ENCODE assay signal across 8 cellular contexts in genomic region chr16:2047330-2048115, GRCh38. TPM values are rescaled to one million over a fixed set of nuclear protein-coding genes. Genes with fewer than 3 reads are reported as not detected.
A peak's percentile ranks its signal among the peaks of the same experiment; 100 is the strongest.
DNase-seq lines count a peak whose midpoint lies in the region; ATAC-seq and TF ChIP-seq lines count a peak whose summit lies in the region.

TSS of gene NTHL1 (minus strand) at chr16:2047834. CDS start at chr16:2047823, 11 bp downstream.
TSS of gene TSC2 (plus strand) at chr16:2047985. CDS start at chr16:2048616, 631 bp downstream.

- DNase-seq in GM10248 (ENCODE audit: extremely low spot score), result peak; percentile 98
- DNase-seq in HFFc6, result peak; percentile 95
- DNase-seq in NB4 (ENCODE audit: low read depth), result peak; percentile 97
- peak; percentile 96 to 97 for DNase-seq in activated naive CD4-positive, alpha-beta T cell treated with anti-CD3 and anti-CD28 coated beads, Interleukin-2, amount 50 U/mL, for 72 hours (ENCODE audit: low spot score in 2 of 2)
- DNase-seq in glutamatergic neuron, result peak; percentile 97
- peak; percentile 99 for DNase-seq in osteocyte (ENCODE audit: extremely low spot score, unreplicated experiment)

- H3K27me3 Mint-ChIP-seq in HFFc6 (ENCODE audit: insufficient read depth) (no peaks in the 10 kb centered on the region; the same call in 1 of the 2 replicates), glutamatergic neuron (ENCODE audit: unreplicated experiment) (peaks cover 2% of the 10 kb centered on the region), osteocyte (ENCODE audit: unreplicated experiment) (no peaks in the 10 kb centered on the region)

- H3K9me3 ChIP-seq in thymus (ENCODE audit: control insufficient read depth), result no peaks in the 10 kb centered on the region

- POLR2A ChIA-PET in GM10248 (lab: Yijun Ruan, JAX), result interaction anchor here (1.8 kb wide), 1 partner anchor 108 kb away, joined by 12 read pairs; the partner anchor contains the start of gene TRAF7

- H3K4me3 Mint-ChIP-seq in HFFc6 (peak within 1 kb of the TSS; percentile 96), glutamatergic neuron (ENCODE audit: unreplicated experiment) (peak within 1 kb of the TSS; percentile 92), osteocyte (ENCODE audit: unreplicated experiment) (peak within 1 kb of the TSS; percentile 89)

- H3K27ac Mint-ChIP-seq in HFFc6 (peak within 1 kb of the TSS; percentile 67), glutamatergic neuron (ENCODE audit: unreplicated experiment) (no peak within 1 kb of the TSS), osteocyte (ENCODE audit: unreplicated experiment) (peak within 1 kb of the TSS; percentile 85)
- H3K27ac Mint-ChIP-seq in activated naive CD4-positive, alpha-beta T cell treated with anti-CD3 and anti-CD28 coated beads, Interleukin-2, amount 50 U/mL, for 72 hours, result peak within 1 kb of the TSS; percentile 79 to 82

- H3K4me3 ChIP-seq in NB4 (ENCODE audit: low read depth, low read length) (peak within 1 kb of the TSS; percentile 89), thymus (ENCODE audit: low read length) (peak within 1 kb of the TSS; percentile 81)

- peaks cover 24% of the 10 kb centered on the region for H3K36me3 ChIP-seq in thymus (ENCODE audit: control insufficient read depth, insufficient read depth)

- TF ChIP-seq CTCF in GM10248 (IDR thresholded peaks at IDR 0.05; ENCODE audit: control extremely low read depth, extremely low read depth, low read depth, missing control alignments), result no peak
- peak; percentile 81 for TF ChIP-seq CTCF in HFFc6 (IDR thresholded peaks at IDR 0.05)
- no peak for TF ChIP-seq CTCF in NB4 (IDR thresholded peaks at IDR 0.05; ENCODE audit: low read depth, low read length)
- peak; percentile 64 for TF ChIP-seq CTCF in glutamatergic neuron (IDR thresholded peaks at IDR 0.05; ENCODE audit: partially characterized antibody, unreplicated experiment)
- peak; percentile 55 for TF ChIP-seq CTCF in osteocyte (IDR thresholded peaks at IDR 0.05)

- no peaks in the 10 kb centered on the region for H3K27me3 ChIP-seq in thymus (ENCODE audit: control insufficient read depth, insufficient read depth)

- CTCF ChIA-PET in GM10248 (lab: Yijun Ruan, JAX), result interaction anchor here (0.7 to 3.3 kb wide), 9 partner anchors 9 to 105 kb away, joined by 3 to 23 read pairs (median 4); partner anchors contain the start of genes NHERF2 and TBL3

- peaks cover 10% of the 10 kb centered on the region for H3K4me1 ChIP-seq in thymus (ENCODE audit: control insufficient read depth, insufficient read depth, low read length)

- under 1% methylated on average over 81 of the region's 81 CpGs for WGBS in thymus

- H3K9me3 Mint-ChIP-seq in HFFc6, result no peaks in the 10 kb centered on the region
- H3K9me3 Mint-ChIP-seq in activated naive CD4-positive, alpha-beta T cell treated with anti-CD3 and anti-CD28 coated beads, Interleukin-2, amount 50 U/mL, for 72 hours, result no peaks in the 10 kb centered on the region
- H3K9me3 Mint-ChIP-seq in glutamatergic neuron (ENCODE audit: unreplicated experiment), result peaks cover 13% of the 10 kb centered on the region
- H3K9me3 Mint-ChIP-seq in osteocyte (ENCODE audit: unreplicated experiment), result no peaks in the 10 kb centered on the region

- H3K36me3 Mint-ChIP-seq in HFFc6 (ENCODE audit: low read depth) (no peaks in the 10 kb centered on the region; the same call in 1 of the 2 replicates), glutamatergic neuron (ENCODE audit: unreplicated experiment) (no peaks in the 10 kb centered on the region), osteocyte (ENCODE audit: unreplicated experiment) (peaks cover 4% of the 10 kb centered on the region)
- H3K36me3 Mint-ChIP-seq in activated naive CD4-positive, alpha-beta T cell treated with anti-CD3 and anti-CD28 coated beads, Interleukin-2, amount 50 U/mL, for 72 hours, result peaks cover 0 to 6% of the 10 kb centered on the region in 2 donors

- H3K4me1 Mint-ChIP-seq in HFFc6 (ENCODE audit: low read depth), result peaks cover 26% of the 10 kb centered on the region
- H3K4me1 Mint-ChIP-seq in glutamatergic neuron (ENCODE audit: low read depth, unreplicated experiment), result peaks cover 9% of the 10 kb centered on the region
- H3K4me1 Mint-ChIP-seq in osteocyte (ENCODE audit: unreplicated experiment), result peaks cover 30% of the 10 kb centered on the region

- ATAC-seq in SK-N-SH treated with all-trans-retinoic acid at 6 μM for 48 hours, result peak; percentile 97
- ATAC-seq in activated naive CD4-positive, alpha-beta T cell treated with anti-CD3 and anti-CD28 coated beads, Interleukin-2, amount 50 U/mL, for 72 hours, result peak; percentile 99

- H3K27ac ChIP-seq in thymus (ENCODE audit: low read depth), result no peak within 1 kb of the TSS

- TF ChIP-seq POLR2A in NB4 (IDR thresholded peaks at IDR 0.05; ENCODE audit: extremely low read depth, insufficient read length), result peak; percentile 42

TF ChIP-seq in SK-N-SH treated with all-trans-retinoic acid at 6 μM for 48 hours, 23 proteins besides CTCF, POLR2A, EP300 and RAD21:
- TF ChIP-seq ZNF70 (CRISPR knock-in tag; IDR thresholded peaks at IDR 0.05) (peak; percentile 33; the same call in 1 of the 2 replicates), ZC3H10 (CRISPR knock-in tag; IDR thresholded peaks at IDR 0.05) (no peak), ZFP30 (CRISPR knock-in tag; IDR thresholded peaks at IDR 0.05) (no peak), CSDC2 (CRISPR knock-in tag; IDR thresholded peaks at IDR 0.05) (0 out of 2 replicates have a peak, but pooled peaks have one; percentile 80), PATZ1 (CRISPR knock-in tag; IDR thresholded peaks at IDR 0.05; ENCODE audit: borderline replicate concordance) (no peak), POU6F1 (CRISPR knock-in tag; IDR thresholded peaks at IDR 0.05; ENCODE audit: borderline replicate concordance, low read depth) (no peak), ZFP3 (CRISPR knock-in tag; IDR thresholded peaks at IDR 0.05) (peak; percentile 88), TSHZ2 (CRISPR knock-in tag; IDR thresholded peaks at IDR 0.05) (0 out of 2 replicates have a peak, but pooled peaks have one; percentile 54)

RNA-seq across cellular contexts. Expression of gene NTHL1, which starts in this region (rescaled TPM):
- 10 to 100 TPM; 23.7 to 31.5 (median 26.4) TPM for total RNA-seq in HFFc6 (2021; fragmentation: NEBNext Ultra II Directional; extraction: Animal tissue kit (Norgen Biotek cat#: 25700))
- total RNA-seq in activated naive CD4-positive, alpha-beta T cell treated with anti-CD3 and anti-CD28 coated beads, Interleukin-2, amount 50 U/mL, for 72 hours, result 10 to 100 TPM; 21.6 to 25.3 TPM
- 194 TPM for total RNA-seq in glutamatergic neuron (ENCODE audit: unreplicated experiment)
- total RNA-seq in osteocyte, result 22.2 and 24.3 TPM in 2 replicates
- polyA plus RNA-seq in thymus, result 32.7 TPM

RNA-seq across cellular contexts. Expression of gene TSC2, which starts in this region (rescaled TPM):
- 10 to 100 TPM; 72.0 to 88.3 (median 83.2) TPM for total RNA-seq in HFFc6 (2021; fragmentation: NEBNext Ultra II Directional; extraction: Animal tissue kit (Norgen Biotek cat#: 25700))
- total RNA-seq in activated naive CD4-positive, alpha-beta T cell treated with anti-CD3 and anti-CD28 coated beads, Interleukin-2, amount 50 U/mL, for 72 hours, result 100 to 1,000 TPM in 1 of 2 donors, 10 to 100 TPM in 1; 70.5 to 121 TPM
- total RNA-seq in glutamatergic neuron (ENCODE audit: unreplicated experiment), result 215 TPM
- total RNA-seq in osteocyte, result 183 and 194 TPM in 2 replicates
- polyA plus RNA-seq in thymus, result 61.8 TPM

Comparison
In these comparisons a context has a peak if more than half of its experiments do, and no peak if none do; other contexts are left out.
1. CTCF ChIP-seq: peak in HFFc6 (single experiment), glutamatergic neuron (single experiment) and osteocyte (single experiment); none in GM10248 (single experiment) and NB4 (single experiment).
2. Peak in every context shown above with its lines, with median percentiles within 50 percentile points of each other: DNase-seq and H3K4me3 Mint-ChIP-seq.